1 cellular context compared by ENCODE assay signal in the genomic region with DNA sequence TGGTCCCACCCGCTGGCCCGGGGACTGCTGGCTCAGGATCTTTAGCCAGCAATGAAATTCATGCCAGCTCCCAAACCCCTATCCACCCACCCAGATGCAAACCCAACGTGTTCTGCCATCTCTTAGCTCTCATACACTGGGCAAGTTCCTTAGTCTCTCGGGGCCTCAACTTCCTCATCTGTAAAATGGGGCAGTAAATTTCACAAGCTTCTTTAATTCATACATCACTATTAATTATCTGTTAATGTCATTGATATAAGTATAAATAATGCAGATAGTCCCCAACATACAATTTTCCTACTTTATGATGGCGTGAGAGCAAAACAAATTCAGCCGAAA.
TF ChIP-seq lines count a peak whose summit lies in the region.

No MANE protein-coding gene starts in this region.

TF ChIP-seq in HepG2, 621 proteins besides CTCF, POLR2A, EP300 and RAD21 (continued from another document):
- TF ChIP-seq FOXA3 (CRISPR knock-in tag; IDR thresholded peaks at IDR 0.05) (no peak), CSRNP2 (CRISPR knock-in tag; conservative IDR thresholded peaks at IDR 0.05; ENCODE audit: low read depth) (no peak), ZNF318 (CRISPR knock-in tag; IDR thresholded peaks at IDR 0.05) (no peak), CBX5 (CRISPR knock-in tag; IDR thresholded peaks at IDR 0.05; ENCODE audit: borderline replicate concordance) (no peak)
- TF ChIP-seq, protein P1, sequence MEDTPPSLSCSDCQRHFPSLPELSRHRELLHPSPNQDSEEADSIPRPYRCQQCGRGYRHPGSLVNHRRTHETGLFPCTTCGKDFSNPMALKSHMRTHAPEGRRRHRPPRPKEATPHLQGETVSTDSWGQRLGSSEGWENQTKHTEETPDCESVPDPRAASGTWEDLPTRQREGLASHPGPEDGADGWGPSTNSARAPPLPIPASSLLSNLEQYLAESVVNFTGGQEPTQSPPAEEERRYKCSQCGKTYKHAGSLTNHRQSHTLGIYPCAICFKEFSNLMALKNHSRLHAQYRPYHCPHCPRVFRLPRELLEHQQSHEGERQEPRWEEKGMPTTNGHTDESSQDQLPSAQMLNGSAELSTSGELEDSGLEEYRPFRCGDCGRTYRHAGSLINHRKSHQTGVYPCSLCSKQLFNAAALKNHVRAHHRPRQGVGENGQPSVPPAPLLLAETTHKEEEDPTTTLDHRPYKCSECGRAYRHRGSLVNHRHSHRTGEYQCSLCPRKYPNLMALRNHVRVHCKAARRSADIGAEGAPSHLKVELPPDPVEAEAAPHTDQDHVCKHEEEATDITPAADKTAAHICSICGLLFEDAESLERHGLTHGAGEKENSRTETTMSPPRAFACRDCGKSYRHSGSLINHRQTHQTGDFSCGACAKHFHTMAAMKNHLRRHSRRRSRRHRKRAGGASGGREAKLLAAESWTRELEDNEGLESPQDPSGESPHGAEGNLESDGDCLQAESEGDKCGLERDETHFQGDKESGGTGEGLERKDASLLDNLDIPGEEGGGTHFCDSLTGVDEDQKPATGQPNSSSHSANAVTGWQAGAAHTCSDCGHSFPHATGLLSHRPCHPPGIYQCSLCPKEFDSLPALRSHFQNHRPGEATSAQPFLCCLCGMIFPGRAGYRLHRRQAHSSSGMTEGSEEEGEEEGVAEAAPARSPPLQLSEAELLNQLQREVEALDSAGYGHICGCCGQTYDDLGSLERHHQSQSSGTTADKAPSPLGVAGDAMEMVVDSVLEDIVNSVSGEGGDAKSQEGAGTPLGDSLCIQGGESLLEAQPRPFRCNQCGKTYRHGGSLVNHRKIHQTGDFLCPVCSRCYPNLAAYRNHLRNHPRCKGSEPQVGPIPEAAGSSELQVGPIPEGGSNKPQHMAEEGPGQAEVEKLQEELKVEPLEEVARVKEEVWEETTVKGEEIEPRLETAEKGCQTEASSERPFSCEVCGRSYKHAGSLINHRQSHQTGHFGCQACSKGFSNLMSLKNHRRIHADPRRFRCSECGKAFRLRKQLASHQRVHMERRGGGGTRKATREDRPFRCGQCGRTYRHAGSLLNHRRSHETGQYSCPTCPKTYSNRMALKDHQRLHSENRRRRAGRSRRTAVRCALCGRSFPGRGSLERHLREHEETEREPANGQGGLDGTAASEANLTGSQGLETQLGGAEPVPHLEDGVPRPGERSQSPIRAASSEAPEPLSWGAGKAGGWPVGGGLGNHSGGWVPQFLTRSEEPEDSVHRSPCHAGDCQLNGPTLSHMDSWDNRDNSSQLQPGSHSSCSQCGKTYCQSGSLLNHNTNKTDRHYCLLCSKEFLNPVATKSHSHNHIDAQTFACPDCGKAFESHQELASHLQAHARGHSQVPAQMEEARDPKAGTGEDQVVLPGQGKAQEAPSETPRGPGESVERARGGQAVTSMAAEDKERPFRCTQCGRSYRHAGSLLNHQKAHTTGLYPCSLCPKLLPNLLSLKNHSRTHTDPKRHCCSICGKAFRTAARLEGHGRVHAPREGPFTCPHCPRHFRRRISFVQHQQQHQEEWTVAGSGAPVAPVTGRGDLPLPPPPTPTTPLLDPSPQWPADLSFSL (CRISPR knock-in tag; IDR thresholded peaks at IDR 0.05): no peak
